1 cellular context compared by ENCODE assay signal in the genomic region with DNA sequence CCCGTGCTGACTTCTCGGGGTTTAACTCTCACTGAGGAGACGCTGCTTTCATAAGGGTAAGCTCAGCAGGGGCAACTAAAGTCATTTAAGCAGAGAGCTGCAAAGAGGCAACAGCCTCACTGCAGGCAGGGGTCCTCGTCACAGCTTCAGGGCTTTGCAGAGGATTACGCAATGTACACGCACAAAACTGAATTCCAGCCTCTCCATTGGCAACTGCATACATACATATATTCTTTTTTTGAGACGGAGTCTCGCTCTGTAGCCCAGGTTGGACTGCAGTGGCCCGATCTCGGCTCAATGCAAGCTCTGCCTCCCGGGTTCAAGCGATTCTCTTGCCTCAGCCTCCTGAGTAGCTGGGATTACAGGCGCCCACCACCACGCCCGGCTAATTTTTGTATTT.
TF ChIP-seq lines count a peak whose summit lies in the region.

No MANE protein-coding gene starts in this region.

TF ChIP-seq in GM23338, 12 proteins besides CTCF, POLR2A, EP300 and RAD21 (continued from another document):
- TF ChIP-seq ETS1 (IDR thresholded peaks at IDR 0.05), result no peak
- TF ChIP-seq ZNF331 (CRISPR knock-in tag; IDR thresholded peaks at IDR 0.05; ENCODE audit: low read depth), result no peak
- no peak for TF ChIP-seq JUNB (IDR thresholded peaks at IDR 0.05; ENCODE audit: unreplicated experiment)
- TF ChIP-seq ZNF114 (CRISPR knock-in tag; IDR thresholded peaks at IDR 0.05), result no peak
- TF ChIP-seq, protein P1, sequence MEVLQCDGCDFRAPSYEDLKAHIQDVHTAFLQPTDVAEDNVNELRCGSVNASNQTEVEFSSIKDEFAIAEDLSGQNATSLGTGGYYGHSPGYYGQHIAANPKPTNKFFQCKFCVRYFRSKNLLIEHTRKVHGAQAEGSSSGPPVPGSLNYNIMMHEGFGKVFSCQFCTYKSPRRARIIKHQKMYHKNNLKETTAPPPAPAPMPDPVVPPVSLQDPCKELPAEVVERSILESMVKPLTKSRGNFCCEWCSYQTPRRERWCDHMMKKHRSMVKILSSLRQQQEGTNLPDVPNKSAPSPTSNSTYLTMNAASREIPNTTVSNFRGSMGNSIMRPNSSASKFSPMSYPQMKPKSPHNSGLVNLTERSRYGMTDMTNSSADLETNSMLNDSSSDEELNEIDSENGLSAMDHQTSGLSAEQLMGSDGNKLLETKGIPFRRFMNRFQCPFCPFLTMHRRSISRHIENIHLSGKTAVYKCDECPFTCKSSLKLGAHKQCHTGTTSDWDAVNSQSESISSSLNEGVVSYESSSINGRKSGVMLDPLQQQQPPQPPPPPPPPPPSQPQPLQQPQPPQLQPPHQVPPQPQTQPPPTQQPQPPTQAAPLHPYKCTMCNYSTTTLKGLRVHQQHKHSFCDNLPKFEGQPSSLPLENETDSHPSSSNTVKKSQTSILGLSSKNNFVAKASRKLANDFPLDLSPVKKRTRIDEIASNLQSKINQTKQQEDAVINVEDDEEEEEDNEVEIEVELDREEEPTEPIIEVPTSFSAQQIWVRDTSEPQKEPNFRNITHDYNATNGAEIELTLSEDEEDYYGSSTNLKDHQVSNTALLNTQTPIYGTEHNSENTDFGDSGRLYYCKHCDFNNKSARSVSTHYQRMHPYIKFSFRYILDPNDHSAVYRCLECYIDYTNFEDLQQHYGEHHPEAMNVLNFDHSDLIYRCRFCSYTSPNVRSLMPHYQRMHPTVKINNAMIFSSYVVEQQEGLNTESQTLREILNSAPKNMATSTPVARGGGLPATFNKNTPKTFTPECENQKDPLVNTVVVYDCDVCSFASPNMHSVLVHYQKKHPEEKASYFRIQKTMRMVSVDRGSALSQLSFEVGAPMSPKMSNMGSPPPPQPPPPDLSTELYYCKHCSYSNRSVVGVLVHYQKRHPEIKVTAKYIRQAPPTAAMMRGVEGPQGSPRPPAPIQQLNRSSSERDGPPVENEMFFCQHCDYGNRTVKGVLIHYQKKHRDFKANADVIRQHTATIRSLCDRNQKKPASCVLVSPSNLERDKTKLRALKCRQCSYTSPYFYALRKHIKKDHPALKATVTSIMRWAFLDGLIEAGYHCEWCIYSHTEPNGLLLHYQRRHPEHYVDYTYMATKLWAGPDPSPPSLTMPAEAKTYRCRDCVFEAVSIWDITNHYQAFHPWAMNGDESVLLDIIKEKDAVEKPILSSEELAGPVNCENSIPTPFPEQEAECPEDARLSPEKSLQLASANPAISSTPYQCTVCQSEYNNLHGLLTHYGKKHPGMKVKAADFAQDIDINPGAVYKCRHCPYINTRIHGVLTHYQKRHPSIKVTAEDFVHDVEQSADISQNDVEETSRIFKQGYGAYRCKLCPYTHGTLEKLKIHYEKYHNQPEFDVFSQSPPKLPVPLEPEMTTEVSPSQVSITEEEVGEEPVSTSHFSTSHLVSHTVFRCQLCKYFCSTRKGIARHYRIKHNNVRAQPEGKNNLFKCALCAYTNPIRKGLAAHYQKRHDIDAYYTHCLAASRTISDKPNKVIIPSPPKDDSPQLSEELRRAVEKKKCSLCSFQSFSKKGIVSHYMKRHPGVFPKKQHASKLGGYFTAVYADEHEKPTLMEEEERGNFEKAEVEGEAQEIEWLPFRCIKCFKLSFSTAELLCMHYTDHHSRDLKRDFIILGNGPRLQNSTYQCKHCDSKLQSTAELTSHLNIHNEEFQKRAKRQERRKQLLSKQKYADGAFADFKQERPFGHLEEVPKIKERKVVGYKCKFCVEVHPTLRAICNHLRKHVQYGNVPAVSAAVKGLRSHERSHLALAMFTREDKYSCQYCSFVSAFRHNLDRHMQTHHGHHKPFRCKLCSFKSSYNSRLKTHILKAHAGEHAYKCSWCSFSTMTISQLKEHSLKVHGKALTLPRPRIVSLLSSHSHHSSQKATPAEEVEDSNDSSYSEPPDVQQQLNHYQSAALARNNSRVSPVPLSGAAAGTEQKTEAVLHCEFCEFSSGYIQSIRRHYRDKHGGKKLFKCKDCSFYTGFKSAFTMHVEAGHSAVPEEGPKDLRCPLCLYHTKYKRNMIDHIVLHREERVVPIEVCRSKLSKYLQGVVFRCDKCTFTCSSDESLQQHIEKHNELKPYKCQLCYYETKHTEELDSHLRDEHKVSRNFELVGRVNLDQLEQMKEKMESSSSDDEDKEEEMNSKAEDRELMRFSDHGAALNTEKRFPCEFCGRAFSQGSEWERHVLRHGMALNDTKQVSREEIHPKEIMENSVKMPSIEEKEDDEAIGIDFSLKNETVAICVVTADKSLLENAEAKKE (CRISPR knock-in tag; IDR thresholded peaks at IDR 0.05), result no peak
- no peak for TF ChIP-seq POLR2AphosphoS5 (IDR thresholded peaks at IDR 0.05; ENCODE audit: low read depth)
